ENCODE assay signal across 8 cellular contexts in the genomic region with DNA sequence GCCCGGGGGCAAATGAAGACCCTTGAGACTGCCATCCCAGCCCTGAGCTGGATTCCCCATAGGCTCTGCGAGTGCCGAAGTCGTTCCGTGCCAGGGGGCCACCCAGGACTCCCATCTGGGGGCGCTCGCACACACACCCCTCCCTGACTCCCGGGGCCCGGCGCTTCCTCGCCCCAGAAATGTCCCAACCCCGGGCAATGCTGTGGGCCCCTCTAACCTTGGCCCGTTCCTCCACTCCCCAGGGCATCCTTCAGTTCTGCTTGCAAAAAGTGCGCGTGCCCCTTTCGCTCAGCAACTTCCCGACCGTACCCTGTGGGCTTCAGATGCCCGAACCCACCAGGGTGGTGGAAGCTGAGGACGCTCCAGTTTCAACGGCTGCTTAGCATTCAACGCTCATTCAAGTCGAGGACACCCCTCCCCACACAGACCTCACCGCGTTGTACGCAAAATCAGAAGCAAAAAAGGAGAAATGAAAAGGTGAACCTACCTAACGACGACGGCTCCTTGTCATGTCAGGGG. TPM values are rescaled to one million over a fixed set of nuclear protein-coding genes. Genes with fewer than 3 reads are reported as not detected.
DNase-seq lines count a peak whose midpoint lies in the region; ATAC-seq and TF ChIP-seq lines count a peak whose summit lies in the region.

No MANE protein-coding gene starts in this region.

- peaks cover 84% of the 10 kb centered on the region for H3K36me3 Mint-ChIP-seq in activated CD8-positive, alpha-beta T cell treated with anti-CD3 and anti-CD28 coated beads, Interleukin-2, amount 10 ng/mL, durations not matched to agents 7 days and 5 days (ENCODE audit: low read depth)

- TF ChIP-seq CTCF in fibroblast of the aortic adventitia (IDR thresholded peaks at IDR 0.05; ENCODE audit: insufficient read depth, low read length) = no peak

- POLR2A ChIA-PET in activated CD8-positive, alpha-beta T cell treated with anti-CD3 and anti-CD28 coated beads, Interleukin-2, amount 10 ng/mL, durations not matched to agents 7 days and 5 days (lab: Charles Lee) = interaction anchor here (0.8 to 4.5 kb wide), 12 partner anchors 9 to 53 kb away, joined by 3 to 27 read pairs (median 6); a partner anchor contains a TSS

- H3K4me1 Mint-ChIP-seq in activated CD8-positive, alpha-beta T cell treated with anti-CD3 and anti-CD28 coated beads, Interleukin-2, amount 10 ng/mL, durations not matched to agents 7 days and 5 days (ENCODE audit: low read depth) = peaks cover 89% of the 10 kb centered on the region

- no peaks in the 10 kb centered on the region for H3K27me3 Mint-ChIP-seq in activated CD8-positive, alpha-beta T cell treated with anti-CD3 and anti-CD28 coated beads, Interleukin-2, amount 10 ng/mL, durations not matched to agents 7 days and 5 days (ENCODE audit: low read depth)

- H3K4me3 ChIP-seq in fibroblast of the aortic adventitia (ENCODE audit: low read depth, low read length) = peak overlapping the region; percentile 44

- H3K27ac Mint-ChIP-seq in activated CD8-positive, alpha-beta T cell treated with anti-CD3 and anti-CD28 coated beads, Interleukin-2, amount 10 ng/mL, durations not matched to agents 7 days and 5 days = peak overlapping the region; percentile 87

- peak; percentile 56 for ATAC-seq in GM18505 (IDR thresholded peaks at IDR 0.05; ENCODE audit: unreplicated experiment)
- peak; percentile 41 for ATAC-seq in HG03095 (IDR thresholded peaks at IDR 0.05; ENCODE audit: unreplicated experiment)
- ATAC-seq in activated CD8-positive, alpha-beta T cell treated with anti-CD3 and anti-CD28 coated beads, Interleukin-2, amount 10 ng/mL, durations not matched to agents 7 days and 5 days = peak; percentile 41

- DNase-seq in activated CD8-positive, alpha-beta T cell treated with anti-CD3 and anti-CD28 coated beads, Interleukin-2, amount 10 ng/mL, durations not matched to agents 7 days and 5 days = peak; percentile 51
- DNase-seq in fibroblast of the aortic adventitia (ENCODE audit: low read depth) (no peak), nucleus accumbens (lab: John Stamatoyannopoulos, UW) (peak in 33 of 56 donors; percentile 8 to 68 (median 51)), cortex of kidney (lab: John Stamatoyannopoulos, UW) (no peak), CD1c-positive myeloid dendritic cell (ENCODE audit: extremely low spot score) (no peak), DMS153 treated with DMSO at 0.1 percent for 48 hours (lab: John Stamatoyannopoulos, UW; ENCODE audit: unreplicated experiment) (no peak)

- no peaks in the 10 kb centered on the region for H3K9me3 Mint-ChIP-seq in activated CD8-positive, alpha-beta T cell treated with anti-CD3 and anti-CD28 coated beads, Interleukin-2, amount 10 ng/mL, durations not matched to agents 7 days and 5 days (ENCODE audit: insufficient read depth)

- peak overlapping the region; percentile 81 for H3K4me3 Mint-ChIP-seq in activated CD8-positive, alpha-beta T cell treated with anti-CD3 and anti-CD28 coated beads, Interleukin-2, amount 10 ng/mL, durations not matched to agents 7 days and 5 days

- TF ChIP-seq POLR2A in GM18505 (IDR thresholded peaks at IDR 0.05; ENCODE audit: borderline replicate concordance, extremely low read depth, insufficient read depth, insufficient read length) = no peak

- CTCF ChIA-PET in activated CD8-positive, alpha-beta T cell treated with anti-CD3 and anti-CD28 coated beads, Interleukin-2, amount 10 ng/mL, durations not matched to agents 7 days and 5 days (lab: Charles Lee) = interaction anchor here (0.7 to 13.3 kb wide), 20 partner anchors 8 to 423 kb away, joined by 3 to 198 read pairs (median 12); a partner anchor contains a TSS

RNA-seq across cellular contexts. Expression of a gene that starts 25.4 kb away (rescaled TPM):
- total RNA-seq in activated CD8-positive, alpha-beta T cell treated with anti-CD3 and anti-CD28 coated beads, Interleukin-2, amount 10 ng/mL, durations not matched to agents 7 days and 5 days = 100 to 1,000 TPM; 154 to 156 TPM
- total RNA-seq in fibroblast of the aortic adventitia (ENCODE audit: low replicate concordance) = 0.72 and 1.4 TPM in 2 replicates

Comparison
In these comparisons a context has a peak if more than half of its experiments do, and no peak if none do; other contexts are left out.
1. DNase-seq: peak in activated CD8-positive, alpha-beta T cell treated with anti-CD3 and anti-CD28 coated beads, Interleukin-2, amount 10 ng/mL, durations not matched to agents 7 days and 5 days (single experiment) and nucleus accumbens (33 of 56); none in fibroblast of the aortic adventitia (single experiment), cortex of kidney (single experiment), CD1c-positive myeloid dendritic cell (single experiment) and DMS153 treated with DMSO at 0.1 percent for 48 hours (single experiment).
2. RNA of a gene that starts 25.4 kb away (total RNA-seq): 154 to 156 TPM in activated CD8-positive, alpha-beta T cell treated with anti-CD3 and anti-CD28 coated beads, Interleukin-2, amount 10 ng/mL, durations not matched to agents 7 days and 5 days; 0.72 to 1.4 TPM in fibroblast of the aortic adventitia; every median in the first group is over 10 times any median in the second.
3. Peak in every context shown above with its lines, with median percentiles within 50 percentile points of each other: ATAC-seq.